Comparison of ENCODE assay signal across 15 cellular contexts in genomic region chr13:51551446-51551845, GRCh38. TPM values are rescaled to one million over a fixed set of nuclear protein-coding genes. Genes with fewer than 3 reads are reported as not detected.
DNase-seq lines count a peak whose midpoint lies in the region; ATAC-seq and TF ChIP-seq lines count a peak whose summit lies in the region.
"Had no signal": no experiment of that assay in that cellular context is flagged by ENCODE, and none has a peak within 500 bp of the region (broad histone marks: within the 10 kb centered on the region; RNA-seq: fewer than 3 reads in every experiment).

No MANE protein-coding gene starts in this region.

- POLR2A ChIA-PET in A673 (lab: Charles Lee; ENCODE audit: low non-redundant PET): no interaction called here

- H3K36me3 Mint-ChIP-seq in activated naive CD4-positive, alpha-beta T cell treated with anti-CD3 and anti-CD28 coated beads, Interleukin-2, amount 50 U/mL, for 72 hours: no peaks in the 10 kb centered on the region
- H3K36me3 Mint-ChIP-seq in CD14-positive monocyte: no peaks in the 10 kb centered on the region

- H3K27ac Mint-ChIP-seq in activated naive CD4-positive, alpha-beta T cell treated with anti-CD3 and anti-CD28 coated beads, Interleukin-2, amount 50 U/mL, for 72 hours: no peak overlapping the region
- H3K27ac Mint-ChIP-seq in CD14-positive monocyte: no peak overlapping the region
- H3K27ac Mint-ChIP-seq: HFFc6 had no signal

- H3K4me3 Mint-ChIP-seq in CD14-positive monocyte: no peak overlapping the region
- H3K4me3 Mint-ChIP-seq: HFFc6 had no signal

- no peak overlapping the region for H3K4me3 ChIP-seq in A673 (ENCODE audit: low read depth, low read length, poor library complexity, severe bottlenecking)
- H3K4me3 ChIP-seq: A549, K562 had no signal

- H3K36me3 ChIP-seq in A673 (ENCODE audit: insufficient read depth, low read length, poor library complexity, severe bottlenecking): no peaks in the 10 kb centered on the region

- peak overlapping the region; percentile 60 for H3K27ac ChIP-seq in A673 (ENCODE audit: low read depth, low read length, poor library complexity, severe bottlenecking)
- peak overlapping the region; percentile 62; the same call in 1 of the 2 replicates for H3K27ac ChIP-seq in VCaP
- H3K27ac ChIP-seq: A549, HL-60 had no signal

- H3K4me1 ChIP-seq in A673 (ENCODE audit: insufficient read depth, low read length, poor library complexity, severe bottlenecking): peaks cover 33% of the 10 kb centered on the region

- BruUV-seq in A673 (replicated peaks; lab: Mats Ljungman, UMichigan): no TSS peak

- CTCF ChIA-PET in A673 (lab: Charles Lee): no interaction called here

- no peak for TF ChIP-seq CTCF in A673 (conservative IDR thresholded peaks at IDR 0.05; ENCODE audit: low read depth, low read length)
- TF ChIP-seq CTCF in VCaP (conservative IDR thresholded peaks at IDR 0.05): no peak
- no peak for TF ChIP-seq CTCF in CD14-positive monocyte (IDR thresholded peaks at IDR 0.05)

- H3K9me3 Mint-ChIP-seq in activated naive CD4-positive, alpha-beta T cell treated with anti-CD3 and anti-CD28 coated beads, Interleukin-2, amount 50 U/mL, for 72 hours: no peaks in the 10 kb centered on the region
- H3K9me3 Mint-ChIP-seq in CD14-positive monocyte: no peaks in the 10 kb centered on the region
- H3K9me3 Mint-ChIP-seq: HFFc6 had no signal

- intact Hi-C loops in A673 (cut with micrococcal nuclease; ENCODE audit: unreplicated experiment): no loop called here
- intact Hi-C loops in CD14-positive monocyte (cut with micrococcal nuclease): no loop called here

- H3K27me3 ChIP-seq in A673 (replicated peaks; ENCODE audit: insufficient read depth, low read depth, low read length, poor library complexity): no peaks in the 10 kb centered on the region

- no peak for ATAC-seq in activated naive CD4-positive, alpha-beta T cell treated with anti-CD3 and anti-CD28 coated beads, Interleukin-2, amount 50 U/mL, for 72 hours
- ATAC-seq: A549, K562 had no signal

- DNase-seq in A673 (ENCODE audit: low spot score): no peak
- peak; percentile 77 for DNase-seq in DMS53 (lab: John Stamatoyannopoulos, UW)
- DNase-seq in NCI-H748 (lab: John Stamatoyannopoulos, UW; ENCODE audit: unreplicated experiment): peak; percentile 52
- DNase-seq in activated naive CD4-positive, alpha-beta T cell treated with anti-CD3 and anti-CD28 coated beads, Interleukin-2, amount 50 U/mL, for 72 hours (ENCODE audit: low spot score in 2 of 2): no peak
- no peak for DNase-seq in NCI-H1436 (lab: John Stamatoyannopoulos, UW)
- no peak for DNase-seq in CD14-positive monocyte (ENCODE audit: low spot score)
- no peak for DNase-seq in SIG-M5 (lab: John Stamatoyannopoulos, UW)
- DNase-seq: Calu3, DMS 273 treated with DMSO at 0.1 percent for 48 hours, HCEC 1CT, HFFc6 had no signal

- peaks cover 53% of the 10 kb centered on the region for H3K4me1 Mint-ChIP-seq in CD14-positive monocyte

- no peaks in the 10 kb centered on the region for H3K27me3 Mint-ChIP-seq in CD14-positive monocyte (ENCODE audit: low read depth in 3 of 3)

- no peaks in the 10 kb centered on the region for H3K9me3 ChIP-seq in A673 (ENCODE audit: low read depth, low read length, poor library complexity, severe bottlenecking)
- H3K9me3 ChIP-seq: A549 had no signal

RNA-seq across cellular contexts. Expression of gene WDFY2, which starts 32.8 kb away (rescaled TPM):
- total RNA-seq in A673 (2021): 45.5 and 50.3 TPM in 2 replicates
- total RNA-seq in activated naive CD4-positive, alpha-beta T cell treated with anti-CD3 and anti-CD28 coated beads, Interleukin-2, amount 50 U/mL, for 72 hours: 10 to 100 TPM; 16.4 to 17.5 TPM
- polyA plus RNA-seq in CD14-positive monocyte: 1 to 10 TPM; 6.5 to 9.1 TPM

Comparison
In these comparisons a context has a peak if more than half of its experiments do, and no peak if none do; other contexts are left out.
1. DNase-seq: peak in DMS53 (single experiment) and NCI-H748 (single experiment); none in A673 (single experiment), activated naive CD4-positive, alpha-beta T cell treated with anti-CD3 and anti-CD28 coated beads, Interleukin-2, amount 50 U/mL, for 72 hours (0 of 2), NCI-H1436 (single experiment), CD14-positive monocyte (single experiment) and SIG-M5 (single experiment).